In genomic region chr18:78130232-78131195, GRCh38 we compare ENCODE assay signal across 23 cellular contexts.
"Had no signal": no experiment of that assay in that cellular context is flagged by ENCODE, and none has a peak within 500 bp of the region (broad histone marks: within the 10 kb centered on the region; RNA-seq: fewer than 3 reads in every experiment).

No MANE protein-coding gene starts in this region.

- H3K36me3 Mint-ChIP-seq: memory B cell, natural killer cell had no signal

- H3K4me3 ChIP-seq: coronary artery, esophagus squamous epithelium, lung, sigmoid colon, spleen, testis, tibial artery, upper lobe of left lung, uterus had no signal

- H3K4me3 Mint-ChIP-seq: central memory CD8-positive, alpha-beta T cell; memory B cell; natural killer cell had no signal

- DNase-seq: dermis blood vessel endothelial cell; effector memory CD4-positive, alpha-beta T cell; esophagus squamous epithelium; natural killer cell; right cardiac atrium; sigmoid colon; spleen; stimulated activated CD4-positive, alpha-beta T cell treated with anti-CD3 and anti-CD28 coated beads, Interleukin-15, amount 100 ng/mL, for 24 hours; stimulated activated CD4-positive, alpha-beta T cell treated with anti-CD3 and anti-CD28 coated beads, Interleukin-2, amount 100 ng/mL, for 48 hours; stimulated activated naive CD4-positive, alpha-beta T cell treated with Interleukin-2 at 50 U/mL for 16 hours; substantia nigra; testis; tibial artery; uterus had no signal

- H3K27me3 ChIP-seq: neutrophil, testis, upper lobe of left lung, uterus had no signal

- H3K4me1 Mint-ChIP-seq: central memory CD8-positive, alpha-beta T cell; natural killer cell had no signal

- H3K27ac Mint-ChIP-seq: memory B cell, natural killer cell, progenitor cell of endocrine pancreas had no signal

- H3K27ac ChIP-seq: coronary artery, esophagus squamous epithelium, neutrophil, parathyroid adenoma, sigmoid colon, spleen, testis, tibial artery, upper lobe of left lung, uterus had no signal

- H3K9ac ChIP-seq: parathyroid adenoma had no signal

- H3K9me3 ChIP-seq: esophagus squamous epithelium, neutrophil, sigmoid colon, testis, tibial artery, upper lobe of left lung, uterus had no signal

- H3K4me1 ChIP-seq: esophagus squamous epithelium, parathyroid adenoma, sigmoid colon, spleen, testis, tibial artery, upper lobe of left lung, uterus had no signal

- ATAC-seq: left lobe of liver, natural killer cell had no signal

- H3K79me2 ChIP-seq: parathyroid adenoma had no signal

- H2AFZ ChIP-seq: parathyroid adenoma had no signal

- H3K36me3 ChIP-seq: esophagus squamous epithelium, neutrophil, sigmoid colon, spleen, tibial artery, upper lobe of left lung, uterus had no signal
